In the genomic region with DNA sequence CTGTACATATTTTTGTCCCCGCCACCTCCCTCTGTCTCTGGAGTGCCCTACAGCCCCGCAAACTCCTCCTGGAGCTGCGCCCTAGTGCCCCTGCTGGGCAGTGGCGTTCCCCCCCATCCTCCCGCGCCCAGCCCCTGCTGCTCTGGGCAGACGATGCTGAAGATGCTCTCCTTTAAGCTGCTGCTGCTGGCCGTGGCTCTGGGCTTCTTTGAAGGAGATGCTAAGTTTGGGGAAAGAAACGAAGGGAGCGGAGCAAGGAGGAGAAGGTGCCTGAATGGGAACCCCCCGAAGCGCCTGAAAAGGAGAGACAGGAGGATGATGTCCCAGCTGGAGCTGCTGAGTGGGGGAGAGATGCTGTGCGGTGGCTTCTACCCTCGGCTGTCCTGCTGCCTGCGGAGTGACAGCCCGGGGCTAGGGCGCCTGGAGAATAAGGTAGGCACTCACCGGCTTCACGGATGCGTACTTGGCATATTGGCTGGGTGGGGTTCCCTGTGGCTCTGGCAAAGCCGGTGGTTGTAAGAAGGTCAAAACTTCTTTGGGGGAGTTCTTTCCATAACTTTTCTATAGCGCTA, we compare ENCODE assay signal across 9 cellular contexts. TPM values are rescaled to one million over a fixed set of nuclear protein-coding genes. Genes with fewer than 3 reads are reported as not detected.
DNase-seq lines count a peak whose midpoint lies in the region; ATAC-seq and TF ChIP-seq lines count a peak whose summit lies in the region.
"Had no signal": no experiment of that assay in that cellular context is flagged by ENCODE, and none has a peak within 500 bp of the region (broad histone marks: within the 10 kb centered on the region; RNA-seq: fewer than 3 reads in every experiment).

No MANE protein-coding gene starts in this region.

- peak overlapping the region; percentile 81 for H3K4me3 Mint-ChIP-seq in activated naive CD8-positive, alpha-beta T cell treated with anti-CD3 and anti-CD28 coated beads, Interleukin-2, amount 50 U/mL, for 24 hours

- H3K79me2 ChIP-seq in smooth muscle cell (ENCODE audit: low read depth): no peaks in the 10 kb centered on the region

- H3K27me3 Mint-ChIP-seq in activated naive CD8-positive, alpha-beta T cell treated with anti-CD3 and anti-CD28 coated beads, Interleukin-2, amount 50 U/mL, for 24 hours: peaks cover 42% of the 10 kb centered on the region

- H2AFZ ChIP-seq in smooth muscle cell (ENCODE audit: low read depth): peak overlapping the region; percentile 91

- H3K27ac Mint-ChIP-seq in activated naive CD8-positive, alpha-beta T cell treated with anti-CD3 and anti-CD28 coated beads, Interleukin-2, amount 50 U/mL, for 24 hours: no peak overlapping the region

- H3K27me3 ChIP-seq in iPS-20b (ENCODE audit: insufficient read depth, low read length) (peaks cover 82% of the 10 kb centered on the region), smooth muscle cell (ENCODE audit: low read depth) (peaks cover 52% of the 10 kb centered on the region)

- peak; percentile 36 for DNase-seq in Daoy (ENCODE audit: low read depth)
- DNase-seq in activated naive CD8-positive, alpha-beta T cell treated with anti-CD3 and anti-CD28 coated beads, Interleukin-2, amount 50 U/mL, for 24 hours: peak; percentile 10
- no peak for DNase-seq in smooth muscle cell (lab: John Stamatoyannopoulos, UW; ENCODE audit: unreplicated experiment)
- DNase-seq in NCI-H446 treated with DMSO at 0.1 percent for 48 hours (lab: John Stamatoyannopoulos, UW): no peak
- no peak for DNase-seq in NCI-H2227 (lab: John Stamatoyannopoulos, UW; ENCODE audit: unreplicated experiment)
- no peak for DNase-seq in NCI-H2029 treated with DMSO at 0.1 percent for 48 hours (lab: John Stamatoyannopoulos, UW)

- H3K27ac ChIP-seq in iPS-20b (ENCODE audit: low read length): no peak overlapping the region
- no peak overlapping the region for H3K27ac ChIP-seq in smooth muscle cell (ENCODE audit: low read depth)

- no peak for TF ChIP-seq CTCF in smooth muscle cell (IDR thresholded peaks at IDR 0.05; ENCODE audit: borderline replicate concordance, insufficient read depth, poor library complexity, severe bottlenecking)

- 6% methylated on average over 22 of the region's 22 CpGs for WGBS in smooth muscle cell (ENCODE audit: low lambda C conversion rate)

- no peaks in the 10 kb centered on the region for H3F3A ChIP-seq in smooth muscle cell (ENCODE audit: low read depth)

- H3K9me3 ChIP-seq in iPS-20b (ENCODE audit: insufficient read depth, low read depth, low read length) (no peaks in the 10 kb centered on the region), smooth muscle cell (replicated peaks; ENCODE audit: low read depth) (no peaks in the 10 kb centered on the region)

- H3K9ac ChIP-seq in iPS-20b (ENCODE audit: low read depth, low read length) (no peak overlapping the region), smooth muscle cell (ENCODE audit: low read depth) (no peak overlapping the region)

- H3K36me3 ChIP-seq in iPS-20b (ENCODE audit: insufficient read depth, low read depth, low read length) (no peaks in the 10 kb centered on the region), smooth muscle cell (ENCODE audit: low read depth) (no peaks in the 10 kb centered on the region)

- H3K4me3 ChIP-seq in iPS-20b (ENCODE audit: low read length): peak overlapping the region; percentile 70
- peak overlapping the region; percentile 65 for H3K4me3 ChIP-seq in smooth muscle cell

- peaks cover 32% of the 10 kb centered on the region for H3K4me1 ChIP-seq in iPS-20b (ENCODE audit: insufficient read depth, low read length)
- H3K4me1 ChIP-seq in smooth muscle cell (ENCODE audit: low read depth): peaks cover 16% of the 10 kb centered on the region

- H4K20me1 ChIP-seq in smooth muscle cell (ENCODE audit: low read depth): no peaks in the 10 kb centered on the region

- no peaks in the 10 kb centered on the region for H3K36me3 Mint-ChIP-seq in activated naive CD8-positive, alpha-beta T cell treated with anti-CD3 and anti-CD28 coated beads, Interleukin-2, amount 50 U/mL, for 24 hours (ENCODE audit: low read depth)

- no peaks in the 10 kb centered on the region for H3K9me3 Mint-ChIP-seq in activated naive CD8-positive, alpha-beta T cell treated with anti-CD3 and anti-CD28 coated beads, Interleukin-2, amount 50 U/mL, for 24 hours

- peak; percentile 42 for ATAC-seq in HG02642 (IDR thresholded peaks at IDR 0.05; ENCODE audit: poor library complexity, unreplicated experiment)
- ATAC-seq in activated naive CD8-positive, alpha-beta T cell treated with anti-CD3 and anti-CD28 coated beads, Interleukin-2, amount 50 U/mL, for 24 hours: peak; percentile 48

- H3K4me1 Mint-ChIP-seq in activated naive CD8-positive, alpha-beta T cell treated with anti-CD3 and anti-CD28 coated beads, Interleukin-2, amount 50 U/mL, for 24 hours: peaks cover 27% of the 10 kb centered on the region

- peak overlapping the region; percentile 93 for H3K4me2 ChIP-seq in smooth muscle cell

RNA-seq across cellular contexts. Expression of a gene that starts 0.7 kb away (rescaled TPM):
- total RNA-seq in Daoy (2014; rRNA removed; shearing (Covaris generic)): 7.6 and 9.5 TPM in 2 replicates
- 0.63 and 0.67 TPM in 2 replicates for total RNA-seq in smooth muscle cell
- polyA plus RNA-seq in smooth muscle cell: 0.96 and 2.4 TPM in 2 replicates
- total RNA-seq: T-helper 1 cell treated with Interleukin-12 subunit alpha and Interleukin-12 subunit beta and Interleukin-4 antibody, amounts not matched to agents 30 ng/mL and 1 ng/mL, for 36 hours had no signal

Comparison
In these comparisons a context has a peak if more than half of its experiments do, and no peak if none do; other contexts are left out.
1. DNase-seq: peak in Daoy (single experiment) and activated naive CD8-positive, alpha-beta T cell treated with anti-CD3 and anti-CD28 coated beads, Interleukin-2, amount 50 U/mL, for 24 hours (single experiment); none in smooth muscle cell (single experiment), NCI-H446 treated with DMSO at 0.1 percent for 48 hours (single experiment), NCI-H2227 (single experiment) and NCI-H2029 treated with DMSO at 0.1 percent for 48 hours (single experiment).